24 cellular contexts compared by ENCODE assay signal in the genomic region with DNA sequence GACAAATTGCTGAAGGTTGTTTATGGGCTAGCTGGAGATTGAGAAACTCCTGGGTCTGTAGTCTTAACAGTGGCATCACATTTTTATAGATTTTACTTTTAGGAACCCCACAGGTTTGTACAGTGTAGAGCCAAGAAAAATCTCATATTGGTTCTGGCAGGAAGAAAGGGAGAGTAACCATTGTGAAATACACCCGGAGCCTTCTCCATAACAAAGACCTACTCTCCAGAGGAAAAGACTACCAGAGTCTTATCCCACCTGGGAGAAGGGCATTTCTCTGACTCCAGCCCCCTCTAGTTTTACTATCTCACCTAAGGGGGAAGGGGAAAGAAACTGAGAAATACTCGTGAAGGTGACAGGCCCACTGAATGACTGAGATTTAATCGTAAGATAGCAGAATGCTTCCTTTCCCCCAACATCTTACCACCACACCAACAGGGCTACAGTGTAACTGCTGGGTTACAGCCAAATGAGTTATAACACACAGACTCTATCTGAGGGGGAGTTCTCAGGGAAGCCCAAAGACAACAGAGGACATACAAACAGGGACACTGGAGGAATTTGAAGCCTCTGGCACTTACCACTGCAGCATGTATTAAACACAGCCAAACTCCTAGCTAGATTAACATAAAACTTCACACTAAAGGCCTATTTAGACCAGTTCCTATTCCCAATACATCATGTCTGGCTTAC.
"Had no signal": no experiment of that assay in that cellular context is flagged by ENCODE, and none has a peak within 500 bp of the region (broad histone marks: within the 10 kb centered on the region; RNA-seq: fewer than 3 reads in every experiment).

No MANE protein-coding gene starts in this region.

- H3K27me3 ChIP-seq: sigmoid colon had no signal

- DNase-seq: cerebellar nuclear complex; dermis blood vessel endothelial cell; erythroblast; foreskin keratinocyte; head of caudate nucleus; kidney; left cardiac atrium; left ventricle myocardium superior; mesenchymal stem cell; naive B cell; psoas muscle; retina; sigmoid colon; stimulated activated CD4-positive, alpha-beta T cell treated with anti-CD3 and anti-CD28 coated beads, Interleukin-2, amount 100 ng/mL, for 24 hours; stimulated activated CD4-positive, alpha-beta T cell treated with anti-CD3 and anti-CD28 coated beads, Interleukin-4, amount 100 ng/mL, for 4 hours; stimulated activated naive B cell treated with anti-CD40 and anti-IgM and Interleukin-4, amounts not matched to agents 10 μg/mL and 1 μg/mL and 100 μg/mL, for 72 hours; stimulated activated naive CD8-positive, alpha-beta T cell treated with anti-CD3 and anti-CD28 coated beads, Interleukin-15, amount 100 ng/mL, for 72 hours; transverse colon had no signal

- H3K9ac ChIP-seq: parathyroid adenoma had no signal

- H3K36me3 ChIP-seq: sigmoid colon, thoracic aorta, transverse colon had no signal

- H3K4me3 Mint-ChIP-seq: naive B cell; nephron; stimulated activated naive B cell treated with anti-CD40 and anti-IgM and Interleukin-4, amounts not matched to agents 10 μg/mL and 1 μg/mL and 100 μg/mL, for 72 hours; stimulated activated naive CD8-positive, alpha-beta T cell treated with anti-CD3 and anti-CD28 coated beads, Interleukin-15, amount 100 ng/mL, for 72 hours had no signal

- H3K9me3 Mint-ChIP-seq: nephron had no signal

- H2AFZ ChIP-seq: hepatocyte, parathyroid adenoma had no signal

- H3K79me2 ChIP-seq: hepatocyte had no signal

- ATAC-seq: foreskin keratinocyte; left cardiac atrium; left ventricle myocardium superior; psoas muscle; stimulated activated naive B cell treated with anti-CD40 and anti-IgM and Interleukin-4, amounts not matched to agents 10 μg/mL and 1 μg/mL and 100 μg/mL, for 72 hours; stimulated activated naive CD8-positive, alpha-beta T cell treated with anti-CD3 and anti-CD28 coated beads, Interleukin-15, amount 100 ng/mL, for 72 hours had no signal

- H3K36me3 Mint-ChIP-seq: naive B cell; stimulated activated naive B cell treated with anti-CD40 and anti-IgM and Interleukin-4, amounts not matched to agents 10 μg/mL and 1 μg/mL and 100 μg/mL, for 72 hours had no signal

- H3K27ac ChIP-seq: foreskin keratinocyte, hepatocyte, parathyroid adenoma, psoas muscle, sigmoid colon, skin epidermis, thoracic aorta, transverse colon had no signal

- H3K4me1 ChIP-seq: foreskin keratinocyte, psoas muscle, sigmoid colon, transverse colon had no signal

- H3K4me3 ChIP-seq: hepatocyte, lung, psoas muscle, sigmoid colon, skin epidermis, thoracic aorta, transverse colon had no signal

- H3K9me3 ChIP-seq: psoas muscle, sigmoid colon, thoracic aorta, transverse colon had no signal

- H3K4me1 Mint-ChIP-seq: naive B cell; nephron; stimulated activated naive B cell treated with anti-CD40 and anti-IgM and Interleukin-4, amounts not matched to agents 10 μg/mL and 1 μg/mL and 100 μg/mL, for 72 hours; stimulated activated naive CD8-positive, alpha-beta T cell treated with anti-CD3 and anti-CD28 coated beads, Interleukin-15, amount 100 ng/mL, for 72 hours had no signal

- H3K27ac Mint-ChIP-seq: nephron; stimulated activated naive B cell treated with anti-CD40 and anti-IgM and Interleukin-4, amounts not matched to agents 10 μg/mL and 1 μg/mL and 100 μg/mL, for 72 hours; stimulated activated naive CD8-positive, alpha-beta T cell treated with anti-CD3 and anti-CD28 coated beads, Interleukin-15, amount 100 ng/mL, for 72 hours had no signal

- H3K4me2 ChIP-seq: hepatocyte had no signal
